12 cellular contexts compared by ENCODE assay signal in genomic region chr11:942853-943252, GRCh38. TPM values are rescaled to one million over a fixed set of nuclear protein-coding genes. Genes with fewer than 3 reads are reported as not detected.
DNase-seq lines count a peak whose midpoint lies in the region; ATAC-seq and TF ChIP-seq lines count a peak whose summit lies in the region.
"Had no signal": no experiment of that assay in that cellular context is flagged by ENCODE, and none has a peak within 500 bp of the region (broad histone marks: within the 10 kb centered on the region; RNA-seq: fewer than 3 reads in every experiment).

No MANE protein-coding gene starts in this region.

- in situ Hi-C loops in GM13977 (cut with MboI; ENCODE audit: low pct_unique_long_range_greater_than_20kb, low sequenced_read_pairs, unreplicated experiment) = no loop called here

- peaks cover 14% of the 10 kb centered on the region for H3K4me1 ChIP-seq in RWPE2 (ENCODE audit: insufficient read depth, poor library complexity, severe bottlenecking)
- peaks cover 3% of the 10 kb centered on the region for H3K4me1 ChIP-seq in fibroblast of lung (ENCODE audit: control insufficient read depth, extremely low read depth, insufficient read depth, low read length)

- ATAC-seq in RWPE2 (ENCODE audit: low read depth) (peak; percentile 50; the same call in 1 of the 3 replicates), GM18909 (IDR thresholded peaks at IDR 0.05; ENCODE audit: poor library complexity, unreplicated experiment) (no peak)
- ATAC-seq: activated CD8-positive, alpha-beta memory T cell treated with anti-CD3 and anti-CD28 coated beads, Interleukin-2, amount 10 ng/mL, durations not matched to agents 7 days and 5 days had no signal

- no peak overlapping the region for H3K4me2 ChIP-seq in fibroblast of lung (ENCODE audit: extremely low read depth, insufficient read depth, low read length)

- H3K27ac Mint-ChIP-seq in T-helper 2 cell treated with Interferon-gamma antibody and Interleukin-4, amounts not matched to agents 5 μg/mL and 100 μg/mL, for 36 hours = no peak overlapping the region
- H3K27ac Mint-ChIP-seq: activated CD8-positive, alpha-beta memory T cell treated with anti-CD3 and anti-CD28 coated beads, Interleukin-2, amount 10 ng/mL, durations not matched to agents 7 days and 5 days had no signal

- no peak overlapping the region for H2AFZ ChIP-seq in fibroblast of lung (ENCODE audit: low read length)

- H3K27me3 Mint-ChIP-seq in T-helper 2 cell treated with Interferon-gamma antibody and Interleukin-4, amounts not matched to agents 5 μg/mL and 100 μg/mL, for 36 hours (ENCODE audit: low read depth) = no peaks in the 10 kb centered on the region
- H3K27me3 Mint-ChIP-seq: activated CD8-positive, alpha-beta memory T cell treated with anti-CD3 and anti-CD28 coated beads, Interleukin-2, amount 10 ng/mL, durations not matched to agents 7 days and 5 days had no signal

- no peak overlapping the region for H3K4me3 Mint-ChIP-seq in T-helper 2 cell treated with Interferon-gamma antibody and Interleukin-4, amounts not matched to agents 5 μg/mL and 100 μg/mL, for 36 hours
- H3K4me3 Mint-ChIP-seq: activated CD8-positive, alpha-beta memory T cell treated with anti-CD3 and anti-CD28 coated beads, Interleukin-2, amount 10 ng/mL, durations not matched to agents 7 days and 5 days had no signal

- H3K9ac ChIP-seq in fibroblast of lung (ENCODE audit: insufficient read depth, low read length) = no peak overlapping the region

- H3K27me3 ChIP-seq in RWPE2 (ENCODE audit: insufficient read depth, poor library complexity, severe bottlenecking) (no peaks in the 10 kb centered on the region), fibroblast of lung (ENCODE audit: control insufficient read depth, insufficient read depth, low read length) (no peaks in the 10 kb centered on the region)
- H3K27me3 ChIP-seq: dorsolateral prefrontal cortex, sigmoid colon had no signal

- H3K4me3 ChIP-seq in RWPE2 (ENCODE audit: severe bottlenecking) = no peak overlapping the region
- no peak overlapping the region for H3K4me3 ChIP-seq in fibroblast of lung (replicated peaks in 1 of 4; ENCODE audit: control extremely low read depth in 1 of 4, insufficient read depth in 1 of 4, low read depth in 3 of 4, low read length in 4 of 4)
- H3K4me3 ChIP-seq: sigmoid colon had no signal

- peaks cover 9% of the 10 kb centered on the region for H3K36me3 ChIP-seq in RWPE2 (ENCODE audit: low read depth)
- H3K36me3 ChIP-seq in fibroblast of lung (ENCODE audit: control insufficient read depth, insufficient read depth, low read length) = peaks cover 3% of the 10 kb centered on the region

- H3K79me2 ChIP-seq in fibroblast of lung (ENCODE audit: control insufficient read depth, insufficient read depth, low read length) = peaks cover 32% of the 10 kb centered on the region

- H4K20me1 ChIP-seq in fibroblast of lung (ENCODE audit: control insufficient read depth, extremely low read depth, insufficient read depth, low read length) = no peaks in the 10 kb centered on the region

- H3K27ac ChIP-seq in RWPE2 (ENCODE audit: poor library complexity, severe bottlenecking) = no peak overlapping the region
- peak overlapping the region; percentile 14 for H3K27ac ChIP-seq in fibroblast of lung (ENCODE audit: insufficient read depth, low read length)
- H3K27ac ChIP-seq: sigmoid colon had no signal

- peaks cover 12% of the 10 kb centered on the region for H3K4me1 Mint-ChIP-seq in T-helper 2 cell treated with Interferon-gamma antibody and Interleukin-4, amounts not matched to agents 5 μg/mL and 100 μg/mL, for 36 hours (ENCODE audit: low read depth)

- H3K9me3 ChIP-seq in RWPE2 (ENCODE audit: severe bottlenecking) = no peaks in the 10 kb centered on the region
- H3K9me3 ChIP-seq in fibroblast of lung (ENCODE audit: control insufficient read depth, insufficient read depth, low read depth, low read length) = no peaks in the 10 kb centered on the region
- H3K9me3 ChIP-seq: sigmoid colon had no signal

- DNase-seq in GM03348 (ENCODE audit: low spot score) (peak; percentile 77), RWPE2 (ENCODE audit: low spot score) (no peak), fibroblast of lung (ENCODE audit: low read depth in 2 of 2) (peak; percentile 80 to 84), occipital lobe (lab: John Stamatoyannopoulos, UW) (peak; percentile 34), GM13977 (ENCODE audit: low spot score) (no peak)
- no peak for DNase-seq in stimulated activated CD4-positive, alpha-beta T cell treated with anti-CD3 and anti-CD28 coated beads, Interleukin-2, amount 100 ng/mL, for 48 hours
- DNase-seq in T-helper 2 cell treated with Interferon-gamma antibody and Interleukin-4, amounts not matched to agents 5 μg/mL and 100 μg/mL, for 36 hours (ENCODE audit: low spot score) = no peak
- DNase-seq: activated CD8-positive, alpha-beta memory T cell treated with anti-CD3 and anti-CD28 coated beads, Interleukin-2, amount 10 ng/mL, durations not matched to agents 7 days and 5 days; NCI-H187 treated with DMSO at 0.1 percent for 48 hours; sigmoid colon had no signal

- TF ChIP-seq CTCF in RWPE2 (IDR thresholded peaks at IDR 0.05; ENCODE audit: poor library complexity, severe bottlenecking) (no peak), fibroblast of lung (conservative IDR thresholded peaks at IDR 0.05 in 1 of 2, IDR thresholded peaks at IDR 0.05 in 1 of 2; ENCODE audit: low read depth in 1 of 2, low read length in 2 of 2) (no peak), GM13977 (IDR thresholded peaks at IDR 0.05; ENCODE audit: extremely low read depth, insufficient read depth, missing control alignments) (no peak)

- H3K36me3 Mint-ChIP-seq in T-helper 2 cell treated with Interferon-gamma antibody and Interleukin-4, amounts not matched to agents 5 μg/mL and 100 μg/mL, for 36 hours (ENCODE audit: low read depth) = peaks cover 16% of the 10 kb centered on the region

- peaks cover 2% of the 10 kb centered on the region for H3K9me3 Mint-ChIP-seq in T-helper 2 cell treated with Interferon-gamma antibody and Interleukin-4, amounts not matched to agents 5 μg/mL and 100 μg/mL, for 36 hours

RNA-seq across cellular contexts. Expression of gene AP2A2, which starts 17.2 kb away (rescaled TPM):
- total RNA-seq in fibroblast of lung (19.8 and 21.6 TPM in 2 replicates), occipital lobe (35.6 TPM)
- 46.1 and 65.6 TPM in 2 replicates for polyA plus RNA-seq in fibroblast of lung
- 43.7 and 46.4 TPM in 2 replicates for polyA plus RNA-seq in fibroblast of lung (2012)
- 90.0 and 93.8 TPM in 2 replicates for polyA minus RNA-seq in fibroblast of lung (ENCODE audit: low replicate concordance)

RNA-seq across cellular contexts. Expression of gene CHID1, which starts 32.2 kb away (rescaled TPM):
- total RNA-seq in fibroblast of lung (49.6 and 54.3 TPM in 2 replicates), occipital lobe (20.9 TPM)
- polyA plus RNA-seq in fibroblast of lung = 59.9 and 68.4 TPM in 2 replicates
- polyA plus RNA-seq in fibroblast of lung (2012) = 103 and 112 TPM in 2 replicates
- polyA minus RNA-seq in fibroblast of lung (ENCODE audit: low replicate concordance) = 68.5 and 95.8 TPM in 2 replicates

Comparison
In these comparisons a context has a peak if more than half of its experiments do, and no peak if none do; other contexts are left out.
1. DNase-seq: peak in GM03348 (single experiment), fibroblast of lung (2 of 2) and occipital lobe (single experiment); none in RWPE2 (single experiment), stimulated activated CD4-positive, alpha-beta T cell treated with anti-CD3 and anti-CD28 coated beads, Interleukin-2, amount 100 ng/mL, for 48 hours (0 of 2), T-helper 2 cell treated with Interferon-gamma antibody and Interleukin-4, amounts not matched to agents 5 μg/mL and 100 μg/mL, for 36 hours (single experiment) and GM13977 (single experiment).